Comparison of ENCODE assay signal across 1 cellular context in the genomic region with DNA sequence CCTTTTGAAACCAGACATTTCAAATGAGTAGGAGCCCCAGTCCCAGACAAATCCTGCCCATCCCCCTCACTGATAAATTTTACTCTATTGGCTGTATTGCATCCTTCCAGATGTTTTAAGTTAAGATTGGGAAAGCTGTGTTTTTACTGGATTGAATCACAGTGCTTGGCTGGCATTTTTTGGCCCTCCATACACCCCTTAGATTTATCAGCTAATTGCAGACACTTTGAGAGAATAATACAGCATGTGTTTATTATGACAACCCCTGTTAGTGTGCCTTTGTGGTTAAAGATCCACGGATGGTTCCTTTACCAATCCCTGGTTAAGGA.
TF ChIP-seq lines count a peak whose summit lies in the region.

No MANE protein-coding gene starts in this region.

TF ChIP-seq in WTC11, 78 proteins besides CTCF, POLR2A, EP300 and RAD21 (continued from another document):
- TF ChIP-seq, protein P1, sequence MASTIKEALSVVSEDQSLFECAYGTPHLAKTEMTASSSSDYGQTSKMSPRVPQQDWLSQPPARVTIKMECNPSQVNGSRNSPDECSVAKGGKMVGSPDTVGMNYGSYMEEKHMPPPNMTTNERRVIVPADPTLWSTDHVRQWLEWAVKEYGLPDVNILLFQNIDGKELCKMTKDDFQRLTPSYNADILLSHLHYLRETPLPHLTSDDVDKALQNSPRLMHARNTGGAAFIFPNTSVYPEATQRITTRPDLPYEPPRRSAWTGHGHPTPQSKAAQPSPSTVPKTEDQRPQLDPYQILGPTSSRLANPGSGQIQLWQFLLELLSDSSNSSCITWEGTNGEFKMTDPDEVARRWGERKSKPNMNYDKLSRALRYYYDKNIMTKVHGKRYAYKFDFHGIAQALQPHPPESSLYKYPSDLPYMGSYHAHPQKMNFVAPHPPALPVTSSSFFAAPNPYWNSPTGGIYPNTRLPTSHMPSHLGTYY (CRISPR knock-in tag; IDR thresholded peaks at IDR 0.05): no peak
- TF ChIP-seq ATF1 (CRISPR knock-in tag; IDR thresholded peaks at IDR 0.05) (no peak), FOXP1 (CRISPR knock-in tag; IDR thresholded peaks at IDR 0.05; ENCODE audit: borderline replicate concordance) (no peak), JUN (CRISPR knock-in tag; IDR thresholded peaks at IDR 0.05) (no peak)
- TF ChIP-seq, protein P2, sequence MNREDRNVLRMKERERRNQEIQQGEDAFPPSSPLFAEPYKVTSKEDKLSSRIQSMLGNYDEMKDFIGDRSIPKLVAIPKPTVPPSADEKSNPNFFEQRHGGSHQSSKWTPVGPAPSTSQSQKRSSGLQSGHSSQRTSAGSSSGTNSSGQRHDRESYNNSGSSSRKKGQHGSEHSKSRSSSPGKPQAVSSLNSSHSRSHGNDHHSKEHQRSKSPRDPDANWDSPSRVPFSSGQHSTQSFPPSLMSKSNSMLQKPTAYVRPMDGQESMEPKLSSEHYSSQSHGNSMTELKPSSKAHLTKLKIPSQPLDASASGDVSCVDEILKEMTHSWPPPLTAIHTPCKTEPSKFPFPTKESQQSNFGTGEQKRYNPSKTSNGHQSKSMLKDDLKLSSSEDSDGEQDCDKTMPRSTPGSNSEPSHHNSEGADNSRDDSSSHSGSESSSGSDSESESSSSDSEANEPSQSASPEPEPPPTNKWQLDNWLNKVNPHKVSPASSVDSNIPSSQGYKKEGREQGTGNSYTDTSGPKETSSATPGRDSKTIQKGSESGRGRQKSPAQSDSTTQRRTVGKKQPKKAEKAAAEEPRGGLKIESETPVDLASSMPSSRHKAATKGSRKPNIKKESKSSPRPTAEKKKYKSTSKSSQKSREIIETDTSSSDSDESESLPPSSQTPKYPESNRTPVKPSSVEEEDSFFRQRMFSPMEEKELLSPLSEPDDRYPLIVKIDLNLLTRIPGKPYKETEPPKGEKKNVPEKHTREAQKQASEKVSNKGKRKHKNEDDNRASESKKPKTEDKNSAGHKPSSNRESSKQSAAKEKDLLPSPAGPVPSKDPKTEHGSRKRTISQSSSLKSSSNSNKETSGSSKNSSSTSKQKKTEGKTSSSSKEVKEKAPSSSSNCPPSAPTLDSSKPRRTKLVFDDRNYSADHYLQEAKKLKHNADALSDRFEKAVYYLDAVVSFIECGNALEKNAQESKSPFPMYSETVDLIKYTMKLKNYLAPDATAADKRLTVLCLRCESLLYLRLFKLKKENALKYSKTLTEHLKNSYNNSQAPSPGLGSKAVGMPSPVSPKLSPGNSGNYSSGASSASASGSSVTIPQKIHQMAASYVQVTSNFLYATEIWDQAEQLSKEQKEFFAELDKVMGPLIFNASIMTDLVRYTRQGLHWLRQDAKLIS (CRISPR knock-in tag; IDR thresholded peaks at IDR 0.05; ENCODE audit: borderline replicate concordance): no peak
